In the genomic region with DNA sequence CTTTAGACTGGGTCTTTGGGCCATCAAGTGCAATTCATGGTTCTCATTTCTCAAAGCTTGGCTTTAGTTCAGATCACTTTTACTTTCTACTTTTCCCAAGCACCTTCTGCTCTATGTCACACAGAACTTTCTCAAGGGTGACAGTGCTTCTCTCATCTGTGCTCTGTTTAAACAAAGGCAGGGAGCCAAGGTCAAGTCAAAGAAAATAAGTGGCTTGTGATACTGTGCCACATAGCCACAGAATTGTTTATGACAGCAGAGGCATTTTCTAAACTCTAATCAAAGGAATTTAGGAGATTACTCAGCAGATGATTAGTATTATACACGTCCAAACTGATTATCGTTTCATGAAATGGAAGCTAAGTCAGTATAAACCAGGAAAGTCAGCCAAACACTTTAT, we compare ENCODE assay signal across 15 cellular contexts.
A peak's percentile ranks its signal among the peaks of the same experiment; 100 is the strongest.
DNase-seq lines count a peak whose midpoint lies in the region; ATAC-seq and TF ChIP-seq lines count a peak whose summit lies in the region.
"Had no signal": no experiment of that assay in that cellular context is flagged by ENCODE, and none has a peak within 500 bp of the region (broad histone marks: within the 10 kb centered on the region; RNA-seq: fewer than 3 reads in every experiment).

No MANE protein-coding gene starts in this region.

- no peaks in the 10 kb centered on the region for H3K4me1 ChIP-seq in osteoblast (ENCODE audit: insufficient read depth, low read length)

- no peaks in the 10 kb centered on the region for H3K9me3 ChIP-seq in osteoblast (ENCODE audit: low read depth, low read length)
- no peaks in the 10 kb centered on the region for H3K9me3 ChIP-seq in WERI-Rb-1 (ENCODE audit: severe bottlenecking)

- ATAC-seq in left cardiac atrium = peak; percentile 53 to 86
- ATAC-seq in activated CD4-positive, CD25-positive, alpha-beta regulatory T cell treated with anti-CD3 and anti-CD28 coated beads, Interleukin-2, amount 50 U/mL, for 24 hours = no peak
- ATAC-seq: PC-3 had no signal

- no peaks in the 10 kb centered on the region for H4K20me1 ChIP-seq in osteoblast (ENCODE audit: insufficient read depth, low read length)

- H3K36me3 ChIP-seq in osteoblast (ENCODE audit: insufficient read depth, low read length) (no peaks in the 10 kb centered on the region), WERI-Rb-1 (no peaks in the 10 kb centered on the region)

- DNase-seq in DMS53 treated with DMSO at 0.1 percent for 48 hours (lab: John Stamatoyannopoulos, UW; ENCODE audit: unreplicated experiment) (peak; percentile 10), amniotic epithelial cell (ENCODE audit: low read depth) (peak; percentile 12), left cardiac atrium (no peak), osteoblast (ENCODE audit: insufficient read length, low spot score, missing footprints) (no peak), WERI-Rb-1 (no peak), NOMO-1 treated with dmso at 0.1 percent for 144 hours (lab: John Stamatoyannopoulos, UW; ENCODE audit: unreplicated experiment) (no peak)
- DNase-seq: CD4-positive, alpha-beta T cell; GOT3; MV-4-11; NCI-H1436; NCI-H2029 treated with DMSO at 0.1 percent for 48 hours; NCI-H526 treated with DMSO at 0.1 percent for 48 hours; NK-92 treated with Interleukin-12 subunit alpha and Interleukin-12 subunit beta, amount 100 ng/mL, for 24 hours; PC-3 had no signal

- H2AFZ ChIP-seq in osteoblast (ENCODE audit: low read length) = peak overlapping the region; percentile 35

- H3K27ac ChIP-seq in osteoblast (ENCODE audit: low read depth, low read length) (no peak overlapping the region), WERI-Rb-1 (no peak overlapping the region)

- no peak overlapping the region for H3K4me3 ChIP-seq in osteoblast (ENCODE audit: insufficient read depth, low read length)
- H3K4me3 ChIP-seq in WERI-Rb-1 (ENCODE audit: low read depth, low read length) = no peak overlapping the region

- H3K27me3 ChIP-seq in osteoblast (ENCODE audit: insufficient read depth, low read length) (no peaks in the 10 kb centered on the region), WERI-Rb-1 (ENCODE audit: insufficient read depth, low read depth, severe bottlenecking) (no peaks in the 10 kb centered on the region)

- H3K4me2 ChIP-seq in osteoblast (ENCODE audit: insufficient read depth, low read length) = no peak overlapping the region

- intact Hi-C loops in left cardiac atrium (cut with DNase I) = no loop called here

- TF ChIP-seq CTCF in osteoblast (IDR thresholded peaks at IDR 0.05; ENCODE audit: extremely low read depth, low read depth, low read length) (no peak), WERI-Rb-1 (IDR thresholded peaks at IDR 0.05; ENCODE audit: low read depth, low read length) (no peak)

- H3K79me2 ChIP-seq in osteoblast (ENCODE audit: insufficient read depth, low read length) = no peaks in the 10 kb centered on the region

Comparison
In these comparisons a context has a peak if more than half of its experiments do, and no peak if none do; other contexts are left out.
1. DNase-seq: peak in DMS53 treated with DMSO at 0.1 percent for 48 hours (single experiment) and amniotic epithelial cell (single experiment); none in left cardiac atrium (single experiment), osteoblast (single experiment), WERI-Rb-1 (single experiment) and NOMO-1 treated with dmso at 0.1 percent for 144 hours (single experiment).
2. ATAC-seq: peak in left cardiac atrium (2 of 2); none in activated CD4-positive, CD25-positive, alpha-beta regulatory T cell treated with anti-CD3 and anti-CD28 coated beads, Interleukin-2, amount 50 U/mL, for 24 hours (0 of 2).